ENCODE assay signal across 1 cellular context in the genomic region with DNA sequence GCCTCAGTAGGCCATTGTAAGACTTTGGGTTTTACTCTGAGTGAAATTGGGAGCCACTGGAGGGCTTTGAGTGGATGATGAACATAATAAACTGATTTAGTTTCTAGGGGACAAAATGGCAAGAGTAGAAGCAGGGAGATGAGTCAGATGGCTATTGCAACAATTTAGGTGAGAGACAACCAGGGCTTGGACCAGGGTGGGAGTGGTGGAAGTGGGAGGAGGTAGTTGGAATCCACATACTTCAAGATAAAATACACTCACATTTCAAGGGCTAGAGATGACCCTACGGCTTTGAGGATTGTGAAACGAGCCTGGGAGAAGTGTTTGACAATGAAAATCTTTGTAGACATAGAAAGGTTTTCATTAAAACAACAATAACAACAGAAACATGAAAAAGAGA.
TF ChIP-seq lines count a peak whose summit lies in the region.

No MANE protein-coding gene starts in this region.

TF ChIP-seq in SK-N-SH, 30 proteins besides CTCF, POLR2A, EP300 and RAD21 (continued from another document):
- TF ChIP-seq, protein P1, sequence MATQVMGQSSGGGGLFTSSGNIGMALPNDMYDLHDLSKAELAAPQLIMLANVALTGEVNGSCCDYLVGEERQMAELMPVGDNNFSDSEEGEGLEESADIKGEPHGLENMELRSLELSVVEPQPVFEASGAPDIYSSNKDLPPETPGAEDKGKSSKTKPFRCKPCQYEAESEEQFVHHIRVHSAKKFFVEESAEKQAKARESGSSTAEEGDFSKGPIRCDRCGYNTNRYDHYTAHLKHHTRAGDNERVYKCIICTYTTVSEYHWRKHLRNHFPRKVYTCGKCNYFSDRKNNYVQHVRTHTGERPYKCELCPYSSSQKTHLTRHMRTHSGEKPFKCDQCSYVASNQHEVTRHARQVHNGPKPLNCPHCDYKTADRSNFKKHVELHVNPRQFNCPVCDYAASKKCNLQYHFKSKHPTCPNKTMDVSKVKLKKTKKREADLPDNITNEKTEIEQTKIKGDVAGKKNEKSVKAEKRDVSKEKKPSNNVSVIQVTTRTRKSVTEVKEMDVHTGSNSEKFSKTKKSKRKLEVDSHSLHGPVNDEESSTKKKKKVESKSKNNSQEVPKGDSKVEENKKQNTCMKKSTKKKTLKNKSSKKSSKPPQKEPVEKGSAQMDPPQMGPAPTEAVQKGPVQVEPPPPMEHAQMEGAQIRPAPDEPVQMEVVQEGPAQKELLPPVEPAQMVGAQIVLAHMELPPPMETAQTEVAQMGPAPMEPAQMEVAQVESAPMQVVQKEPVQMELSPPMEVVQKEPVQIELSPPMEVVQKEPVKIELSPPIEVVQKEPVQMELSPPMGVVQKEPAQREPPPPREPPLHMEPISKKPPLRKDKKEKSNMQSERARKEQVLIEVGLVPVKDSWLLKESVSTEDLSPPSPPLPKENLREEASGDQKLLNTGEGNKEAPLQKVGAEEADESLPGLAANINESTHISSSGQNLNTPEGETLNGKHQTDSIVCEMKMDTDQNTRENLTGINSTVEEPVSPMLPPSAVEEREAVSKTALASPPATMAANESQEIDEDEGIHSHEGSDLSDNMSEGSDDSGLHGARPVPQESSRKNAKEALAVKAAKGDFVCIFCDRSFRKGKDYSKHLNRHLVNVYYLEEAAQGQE (IDR thresholded peaks at IDR 0.05; ENCODE audit: low read depth, low read length) = no peak
- TF ChIP-seq, protein P2, sequence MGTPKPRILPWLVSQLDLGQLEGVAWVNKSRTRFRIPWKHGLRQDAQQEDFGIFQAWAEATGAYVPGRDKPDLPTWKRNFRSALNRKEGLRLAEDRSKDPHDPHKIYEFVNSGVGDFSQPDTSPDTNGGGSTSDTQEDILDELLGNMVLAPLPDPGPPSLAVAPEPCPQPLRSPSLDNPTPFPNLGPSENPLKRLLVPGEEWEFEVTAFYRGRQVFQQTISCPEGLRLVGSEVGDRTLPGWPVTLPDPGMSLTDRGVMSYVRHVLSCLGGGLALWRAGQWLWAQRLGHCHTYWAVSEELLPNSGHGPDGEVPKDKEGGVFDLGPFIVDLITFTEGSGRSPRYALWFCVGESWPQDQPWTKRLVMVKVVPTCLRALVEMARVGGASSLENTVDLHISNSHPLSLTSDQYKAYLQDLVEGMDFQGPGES (IDR thresholded peaks at IDR 0.05; ENCODE audit: low read depth, low read length) = no peak
- no peak for TF ChIP-seq TCF12 (IDR thresholded peaks at IDR 0.05)
- no peak for TF ChIP-seq MXI1 (IDR thresholded peaks at IDR 0.05; ENCODE audit: low read depth, low read length)
- TF ChIP-seq, protein P3, sequence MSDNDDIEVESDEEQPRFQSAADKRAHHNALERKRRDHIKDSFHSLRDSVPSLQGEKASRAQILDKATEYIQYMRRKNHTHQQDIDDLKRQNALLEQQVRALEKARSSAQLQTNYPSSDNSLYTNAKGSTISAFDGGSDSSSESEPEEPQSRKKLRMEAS (IDR thresholded peaks at IDR 0.05; ENCODE audit: low read depth) = no peak
- no peak for TF ChIP-seq NRF1 (IDR thresholded peaks at IDR 0.05; ENCODE audit: low read depth, low read length)
- no peak for TF ChIP-seq CHD2 (IDR thresholded peaks at IDR 0.05; ENCODE audit: low read length, partially characterized antibody)
- TF ChIP-seq EZH2phosphoT487 (IDR thresholded peaks at IDR 0.05; ENCODE audit: borderline replicate concordance, low read depth) = no peak
